ENCODE assay signal across 1 cellular context in genomic region chr11:279966-280761, GRCh38.
A peak's percentile ranks its signal among the peaks of the same experiment; 100 is the strongest.
TF ChIP-seq lines count a peak whose summit lies in the region.

No MANE protein-coding gene starts in this region.

TF ChIP-seq in GM12878, 131 proteins besides CTCF, POLR2A, EP300 and RAD21:
- TF ChIP-seq KAT2A (conservative IDR thresholded peaks at IDR 0.05; ENCODE audit: control insufficient read depth, low read depth, low read length), result no peak
- peak; percentile 43 to 83; a peak in 2 of 4 replicates for TF ChIP-seq BHLHE40 (IDR thresholded peaks at IDR 0.05; ENCODE audit: borderline replicate concordance in 1 of 2, low read depth in 2 of 2, low read length in 1 of 2)
- TF ChIP-seq REST (IDR thresholded peaks at IDR 0.05; ENCODE audit: low read depth, low read length), result peak; percentile 72; the same call in 1 of the 2 replicates
- TF ChIP-seq HDAC2 (IDR thresholded peaks at IDR 0.05), result no peak
- TF ChIP-seq CREB1 (IDR thresholded peaks at IDR 0.05; ENCODE audit: low read depth), result no peak
- no peak for TF ChIP-seq TCF7 (IDR thresholded peaks at IDR 0.05; ENCODE audit: borderline replicate concordance)
- TF ChIP-seq ZNF24 (IDR thresholded peaks at IDR 0.05), result no peak
- TF ChIP-seq CBX5 (IDR thresholded peaks at IDR 0.05; ENCODE audit: low read depth), result no peak
- TF ChIP-seq SRF (IDR thresholded peaks at IDR 0.05; ENCODE audit: low read depth in 2 of 2, low read length in 2 of 2), result no peak
- TF ChIP-seq PRDM15 (CRISPR knock-in tag; IDR thresholded peaks at IDR 0.05), result no peak
TF ChIP-seq in GM12878: peak in this region for 2.
